In the genomic region with DNA sequence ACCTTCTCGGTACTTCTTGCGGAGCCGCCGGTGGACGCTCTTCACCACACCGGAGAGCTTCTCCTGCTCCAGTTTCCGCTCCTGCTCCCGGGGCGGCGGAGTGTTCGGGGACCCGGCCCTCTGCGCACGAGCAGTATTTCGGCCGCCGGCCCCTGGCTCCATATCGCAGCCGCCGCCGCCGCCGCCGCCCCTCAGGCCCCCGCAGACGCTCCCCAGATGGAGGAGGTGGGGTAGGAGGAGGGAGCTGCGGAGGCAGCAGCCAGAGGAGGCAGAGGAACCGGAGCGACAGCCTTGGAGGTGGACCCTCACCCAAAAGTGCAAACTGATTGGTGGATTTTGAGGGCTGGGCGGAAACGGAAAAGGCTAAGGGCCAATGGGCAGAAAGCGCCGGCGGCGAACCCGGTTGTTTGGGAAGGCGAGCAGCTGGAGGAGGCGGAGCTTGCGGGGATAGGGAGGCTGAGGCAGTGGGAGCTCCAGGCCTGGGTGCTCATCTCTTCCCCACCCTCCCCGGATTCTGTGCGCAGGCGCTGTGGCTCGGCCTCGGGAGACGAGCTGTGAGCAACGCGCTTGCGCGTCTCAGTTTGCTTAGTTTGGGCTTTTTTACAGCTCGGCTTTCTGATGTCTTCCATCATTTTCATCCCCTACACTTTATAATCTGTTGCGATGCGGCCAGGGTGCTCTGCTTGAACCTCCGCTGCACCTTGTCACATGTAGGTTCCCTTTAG, we compare ENCODE assay signal across 8 cellular contexts.
DNase-seq lines count a peak whose midpoint lies in the region; ATAC-seq, FAIRE-seq and TF ChIP-seq lines count a peak whose summit lies in the region.

No MANE protein-coding gene starts in this region.

- TF ChIP-seq EP300 in HepG2 (IDR thresholded peaks at IDR 0.05; ENCODE audit: low read depth in 2 of 2, low read length in 2 of 2) = no peak
- no peak for TF ChIP-seq EP300 in HepG2 (CRISPR knock-in tag; IDR thresholded peaks at IDR 0.05; ENCODE audit: borderline replicate concordance)

- DNase-seq in CD4-positive, CD25-positive, alpha-beta regulatory T cell = peak; percentile 99
- DNase-seq in NCI-H774 (lab: John Stamatoyannopoulos, UW) (peak; percentile 99), dermis microvascular lymphatic vessel endothelial cell (ENCODE audit: low read depth in 2 of 2) (peak; percentile 96 to 99), HepG2 (ENCODE audit: low spot score) (peak; percentile 98)
- peak; percentile 99 for DNase-seq in activated CD4-positive, alpha-beta T cell treated with anti-CD3 and anti-CD28 coated beads, Interleukin-2, amount 50 U/mL, for 48 hours
- DNase-seq in stimulated activated CD4-positive, alpha-beta T cell treated with anti-CD3 and anti-CD28 coated beads, Interleukin-2, amount 100 ng/mL, for 48 hours = peak; percentile 95 to 96

- peaks cover 31% of the 10 kb centered on the region for H3K4me1 ChIP-seq in CD4-positive, CD25-positive, alpha-beta regulatory T cell (ENCODE audit: control insufficient read depth, insufficient read depth, low read length, poor library complexity, severe bottlenecking)
- peaks cover 22% of the 10 kb centered on the region for H3K4me1 ChIP-seq in HepG2 (ENCODE audit: insufficient read depth, low read length)

- peaks cover 26 to 54% (median 41%) of the 10 kb centered on the region in 4 donors for H3K4me1 Mint-ChIP-seq in CD4-positive, CD25-positive, alpha-beta regulatory T cell

- in situ Hi-C loops in HepG2 (cut with HindIII; ENCODE audit: extremely low pct_ligation_motif_present, low pct_unique_long_range_greater_than_20kb) = no loop called here

- peak overlapping the region; percentile 90 to 95 (median 95) for H3K27ac Mint-ChIP-seq in CD4-positive, CD25-positive, alpha-beta regulatory T cell

- TF ChIP-seq CTCF in HepG2 (CRISPR knock-in tag; IDR thresholded peaks at IDR 0.05) = peak; percentile 9; the same call in 1 of the 2 replicates

- peaks cover 0 to 1% (median 0%) of the 10 kb centered on the region in 7 donors for H3K9me3 Mint-ChIP-seq in CD4-positive, CD25-positive, alpha-beta regulatory T cell

- peak overlapping the region; percentile 95 for H3K4me3 ChIP-seq in CD4-positive, CD25-positive, alpha-beta regulatory T cell (ENCODE audit: low read depth, low read length)
- peak overlapping the region; percentile 78 to 86 (median 80) for H3K4me3 ChIP-seq in HepG2 (replicated peaks in 1 of 3; ENCODE audit: insufficient read depth in 1 of 3, low read depth in 2 of 3, low read length in 3 of 3)

- peak; percentile 92 for FAIRE-seq in HepG2 (lab: Jason Lieb, UNC)

- POLR2A ChIA-PET in HepG2 (lab: Yijun Ruan, JAX) = interaction anchor here (1.0 to 2.1 kb wide), 6 partner anchors 9 to 490 kb away, joined by 3 to 14 read pairs (median 6); a partner anchor contains a TSS

- peak overlapping the region; percentile 85 for H3K4me2 ChIP-seq in HepG2 (ENCODE audit: low read depth, low read length)

- H3K4me3 Mint-ChIP-seq in CD4-positive, CD25-positive, alpha-beta regulatory T cell = peak overlapping the region; percentile 90 to 98 (median 95)

- no peaks in the 10 kb centered on the region for H3K36me3 ChIP-seq in CD4-positive, CD25-positive, alpha-beta regulatory T cell (ENCODE audit: control insufficient read depth, insufficient read depth, low read length)
- no peaks in the 10 kb centered on the region for H3K36me3 ChIP-seq in HepG2 (replicated peaks in 1 of 2; ENCODE audit: control insufficient read depth in 1 of 2, insufficient read depth in 2 of 2, low read length in 2 of 2)

- intact Hi-C loops in HepG2 (cut with micrococcal nuclease; ENCODE audit: unreplicated experiment) = loop anchor here (1.0 to 10.0 kb wide), 4 partner anchors 8 to 175 kb away; a partner anchor contains a TSS

- TF ChIP-seq RAD21 in HepG2 (CRISPR knock-in tag; IDR thresholded peaks at IDR 0.05) = no peak

- H3K27me3 Mint-ChIP-seq in CD4-positive, CD25-positive, alpha-beta regulatory T cell = peaks cover 4% of the 10 kb centered on the region

- no peaks in the 10 kb centered on the region for H3K9me3 ChIP-seq in CD4-positive, CD25-positive, alpha-beta regulatory T cell (ENCODE audit: control insufficient read depth in 2 of 2, low read length in 2 of 2)
- no peaks in the 10 kb centered on the region for H3K9me3 ChIP-seq in HepG2 (ENCODE audit: low read length)

- CTCF ChIA-PET in HepG2 (lab: Yijun Ruan, JAX; ENCODE audit: low intra/inter-chr PET ratio, low total read pairs) = no interaction called here

- H4K20me1 ChIP-seq in HepG2 (ENCODE audit: insufficient read depth, low read length) = no peaks in the 10 kb centered on the region

- H3K79me2 ChIP-seq in HepG2 (ENCODE audit: insufficient read depth, low read length) = peaks cover 22% of the 10 kb centered on the region

- BruUV-seq in HepG2 (replicated peaks; lab: Mats Ljungman, UMichigan) = no TSS peak

- H3K27ac ChIP-seq in CD4-positive, CD25-positive, alpha-beta regulatory T cell (ENCODE audit: insufficient read depth, low read length, poor library complexity, severe bottlenecking) = peak overlapping the region; percentile 78
- H3K27ac ChIP-seq in HepG2 (ENCODE audit: extremely low read length, insufficient read depth, low read length) = peak overlapping the region; percentile 54

- ATAC-seq in CD4-positive, CD25-positive, alpha-beta regulatory T cell (ENCODE audit: low read depth in 2 of 2) = peak; percentile 98
- ATAC-seq in GM19438 (IDR thresholded peaks at IDR 0.05; ENCODE audit: low read depth, unreplicated experiment) (peak; percentile 97), HG03571 (IDR thresholded peaks at IDR 0.05; ENCODE audit: unreplicated experiment) (peak; percentile 97), HepG2 (peak; percentile 98)

- peaks cover 4% of the 10 kb centered on the region for H3K27me3 ChIP-seq in CD4-positive, CD25-positive, alpha-beta regulatory T cell (ENCODE audit: control insufficient read depth, insufficient read depth, low read length)
- no peaks in the 10 kb centered on the region for H3K27me3 ChIP-seq in HepG2 (ENCODE audit: control insufficient read depth in 1 of 2, insufficient read depth in 2 of 2, low read length in 2 of 2)

- peak overlapping the region; percentile 71 for H3K9ac ChIP-seq in HepG2 (ENCODE audit: insufficient read depth, low read depth, low read length)

- peak overlapping the region; percentile 98 for H2AFZ ChIP-seq in HepG2 (ENCODE audit: low read length)

- H3K36me3 Mint-ChIP-seq in CD4-positive, CD25-positive, alpha-beta regulatory T cell = peaks cover 11% of the 10 kb centered on the region

- WGBS in HepG2 (ENCODE audit: low lambda C conversion rate) = 3% methylated on average over 33 of the region's 53 CpGs

- peak; percentile 65 to 68 for TF ChIP-seq POLR2A in HepG2 (IDR thresholded peaks at IDR 0.05; ENCODE audit: insufficient read depth in 1 of 2, low read depth in 2 of 2, low read length in 2 of 2)

TF ChIP-seq in HepG2, 621 proteins besides CTCF, POLR2A, EP300 and RAD21 (continues in another document):
- TF ChIP-seq PAF1 (CRISPR knock-in tag; IDR thresholded peaks at IDR 0.05) (no peak), ZNF841 (CRISPR knock-in tag; IDR thresholded peaks at IDR 0.05; ENCODE audit: borderline replicate concordance) (no peak), HMG20B (CRISPR knock-in tag; conservative IDR thresholded peaks at IDR 0.05) (no peak), ADNP (CRISPR knock-in tag; IDR thresholded peaks at IDR 0.05) (no peak), CHD4 (IDR thresholded peaks at IDR 0.05; ENCODE audit: borderline replicate concordance, low read length) (no peak), FOXM1 (CRISPR knock-in tag; IDR thresholded peaks at IDR 0.05) (no peak), SP2 (CRISPR knock-in tag; IDR thresholded peaks at IDR 0.05) (peak; percentile 94), AKAP8 (CRISPR knock-in tag; IDR thresholded peaks at IDR 0.05) (no peak), IKZF1 (IDR thresholded peaks at IDR 0.05) (no peak), EZH2 (conservative IDR thresholded peaks at IDR 0.05; ENCODE audit: low read depth, low read length) (no peak), ZNF253 (CRISPR knock-in tag; IDR thresholded peaks at IDR 0.05; ENCODE audit: borderline replicate concordance) (no peak), SALL1 (CRISPR knock-in tag; IDR thresholded peaks at IDR 0.05) (0 out of 2 replicates have a peak, but pooled peaks have one; percentile 57), ZNF546 (CRISPR knock-in tag; conservative IDR thresholded peaks at IDR 0.05) (no peak), RBM22 (optimal IDR thresholded peaks at IDR 0.05; ENCODE audit: low read length) (no peak), REL (CRISPR knock-in tag; conservative IDR thresholded peaks at IDR 0.05) (no peak)
- TF ChIP-seq, protein P1, sequence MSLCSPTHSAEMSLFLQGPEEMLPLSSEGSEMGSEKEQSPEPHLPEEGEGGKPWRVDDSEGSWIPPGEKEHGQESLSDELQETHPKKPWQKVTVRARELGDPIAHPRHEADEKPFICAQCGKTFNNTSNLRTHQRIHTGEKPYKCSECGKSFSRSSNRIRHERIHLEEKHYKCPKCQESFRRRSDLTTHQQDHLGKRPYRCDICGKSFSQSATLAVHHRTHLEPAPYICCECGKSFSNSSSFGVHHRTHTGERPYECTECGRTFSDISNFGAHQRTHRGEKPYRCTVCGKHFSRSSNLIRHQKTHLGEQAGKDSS (CRISPR knock-in tag; IDR thresholded peaks at IDR 0.05; ENCODE audit: borderline replicate concordance, low read depth) = no peak; the same call in 1 of the 2 replicates
- TF ChIP-seq, protein P2, sequence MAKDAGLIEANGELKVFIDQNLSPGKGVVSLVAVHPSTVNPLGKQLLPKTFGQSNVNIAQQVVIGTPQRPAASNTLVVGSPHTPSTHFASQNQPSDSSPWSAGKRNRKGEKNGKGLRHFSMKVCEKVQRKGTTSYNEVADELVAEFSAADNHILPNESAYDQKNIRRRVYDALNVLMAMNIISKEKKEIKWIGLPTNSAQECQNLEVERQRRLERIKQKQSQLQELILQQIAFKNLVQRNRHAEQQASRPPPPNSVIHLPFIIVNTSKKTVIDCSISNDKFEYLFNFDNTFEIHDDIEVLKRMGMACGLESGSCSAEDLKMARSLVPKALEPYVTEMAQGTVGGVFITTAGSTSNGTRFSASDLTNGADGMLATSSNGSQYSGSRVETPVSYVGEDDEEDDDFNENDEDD (CRISPR knock-in tag; IDR thresholded peaks at IDR 0.05; ENCODE audit: borderline replicate concordance) = no peak
- TF ChIP-seq, protein P3, sequence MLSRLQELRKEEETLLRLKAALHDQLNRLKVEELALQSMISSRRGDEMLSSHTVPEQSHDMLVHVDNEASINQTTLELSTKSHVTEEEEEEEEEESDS (CRISPR knock-in tag; IDR thresholded peaks at IDR 0.05; ENCODE audit: borderline replicate concordance) = no peak
- TF ChIP-seq, protein P4, sequence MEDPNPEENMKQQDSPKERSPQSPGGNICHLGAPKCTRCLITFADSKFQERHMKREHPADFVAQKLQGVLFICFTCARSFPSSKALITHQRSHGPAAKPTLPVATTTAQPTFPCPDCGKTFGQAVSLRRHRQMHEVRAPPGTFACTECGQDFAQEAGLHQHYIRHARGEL (CRISPR knock-in tag; IDR thresholded peaks at IDR 0.05) = no peak

Comparison
In these comparisons a context has a peak if more than half of its experiments do, and no peak if none do; other contexts are left out.
1. Peak in every context shown above with its lines: DNase-seq, ATAC-seq, H3K4me3 ChIP-seq and H3K27ac ChIP-seq.